ENCODE assay signal across 23 cellular contexts in the genomic region with DNA sequence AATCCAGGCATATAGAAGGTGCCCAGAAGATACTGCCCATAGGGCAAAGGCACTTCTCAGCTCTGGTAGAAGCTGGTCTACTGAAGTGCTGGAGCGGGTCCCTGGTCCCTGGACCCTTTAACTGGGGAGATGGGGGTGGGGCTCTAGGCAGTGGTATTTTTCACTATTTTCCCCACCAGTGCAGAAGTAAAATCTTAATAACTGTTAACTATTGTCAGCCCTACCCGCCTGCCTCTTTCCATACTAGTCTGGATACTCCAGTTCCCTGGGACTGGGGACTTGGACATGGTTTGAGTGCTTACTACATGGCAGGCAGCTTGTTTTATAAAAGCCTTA. TPM values are rescaled to one million over a fixed set of nuclear protein-coding genes. Genes with fewer than 3 reads are reported as not detected.
DNase-seq lines count a peak whose midpoint lies in the region; ATAC-seq and TF ChIP-seq lines count a peak whose summit lies in the region.
"Had no signal": no experiment of that assay in that cellular context is flagged by ENCODE, and none has a peak within 500 bp of the region (broad histone marks: within the 10 kb centered on the region; RNA-seq: fewer than 3 reads in every experiment).

No MANE protein-coding gene starts in this region.

- DNase-seq in SJSA1 (ENCODE audit: low read depth in 1 of 2, low spot score in 2 of 2) (no peak), progenitor cell of endocrine pancreas (ENCODE audit: low spot score, unreplicated experiment) (no peak), globus pallidus (ENCODE audit: low spot score) (no peak)
- no peak for DNase-seq in stimulated activated CD4-positive, alpha-beta T cell treated with anti-CD3 and anti-CD28 coated beads, Interleukin-15, amount 100 ng/mL, for 24 hours
- no peak for DNase-seq in activated CD4-positive, alpha-beta T cell treated with anti-CD3 and anti-CD28 coated beads for 36 hours
- DNase-seq: activated CD4-positive, alpha-beta memory T cell treated with anti-CD3 and anti-CD28 coated beads, Interleukin-2, amount 10 ng/mL, durations not matched to agents 7 days and 5 days; activated naive CD4-positive, alpha-beta T cell treated with anti-CD3 and anti-CD28 coated beads, Interleukin-2, amount 50 U/mL, for 16 hours; activated T-cell treated with anti-CD3 and anti-CD28 coated beads, Interleukin-2, amount 50 U/mL, for 4 hours; COR-L47; cortex of kidney; foreskin melanocyte; left ventricle myocardium inferior; NCI-H1417; RPMI8226; stimulated activated CD4-positive, alpha-beta T cell treated with anti-CD3 and anti-CD28 coated beads, Interleukin-4, amount 100 ng/mL, for 4 hours; uterus had no signal

- intact Hi-C loops in activated CD4-positive, alpha-beta T cell treated with anti-CD3 and anti-CD28 coated beads for 36 hours (cut with DNase I, micrococcal nuclease) = no loop called here

- H3K27me3 Mint-ChIP-seq in progenitor cell of endocrine pancreas = no peaks in the 10 kb centered on the region
- peaks cover 2% of the 10 kb centered on the region for H3K27me3 Mint-ChIP-seq in activated CD4-positive, alpha-beta T cell treated with anti-CD3 and anti-CD28 coated beads for 36 hours

- peaks cover 41 to 43% of the 10 kb centered on the region in 2 experiments for H3K36me3 ChIP-seq in HEK293 (ENCODE audit: control insufficient read depth in 2 of 2, insufficient read depth in 1 of 2, low read length in 2 of 2)
- H3K36me3 ChIP-seq in SJSA1 = peaks cover 6% of the 10 kb centered on the region; the same call in 1 of the 2 replicates
- peaks cover 12% of the 10 kb centered on the region for H3K36me3 ChIP-seq in iPS-15b (ENCODE audit: control insufficient read depth, insufficient read depth, low read length)
- H3K36me3 ChIP-seq: left ventricle myocardium inferior, uterus had no signal

- peak overlapping the region; percentile 24 for H3K4me3 Mint-ChIP-seq in progenitor cell of endocrine pancreas (ENCODE audit: low read depth)
- no peak overlapping the region for H3K4me3 Mint-ChIP-seq in activated CD4-positive, alpha-beta T cell treated with anti-CD3 and anti-CD28 coated beads for 36 hours
- H3K4me3 Mint-ChIP-seq: activated CD4-positive, alpha-beta memory T cell treated with anti-CD3 and anti-CD28 coated beads, Interleukin-2, amount 10 ng/mL, durations not matched to agents 7 days and 5 days; activated T-cell treated with anti-CD3 and anti-CD28 coated beads, Interleukin-2, amount 50 U/mL, for 4 hours had no signal

- H3K4me3 ChIP-seq in HEK293 (ENCODE audit: low read depth, low read length) = no peak overlapping the region
- no peak overlapping the region for H3K4me3 ChIP-seq in SJSA1
- H3K4me3 ChIP-seq in iPS-15b (ENCODE audit: low read depth, low read length) = no peak overlapping the region
- H3K4me3 ChIP-seq: left ventricle myocardium inferior, skin epidermis, uterus had no signal

- H3K36me3 Mint-ChIP-seq in progenitor cell of endocrine pancreas (ENCODE audit: insufficient read depth) = peaks cover 7% of the 10 kb centered on the region
- H3K36me3 Mint-ChIP-seq in activated CD4-positive, alpha-beta T cell treated with anti-CD3 and anti-CD28 coated beads for 36 hours (ENCODE audit: low read depth) = no peaks in the 10 kb centered on the region

- H3K27ac Mint-ChIP-seq in progenitor cell of endocrine pancreas = peak overlapping the region; percentile 96
- no peak overlapping the region for H3K27ac Mint-ChIP-seq in activated CD4-positive, alpha-beta T cell treated with anti-CD3 and anti-CD28 coated beads for 36 hours
- H3K27ac Mint-ChIP-seq: activated CD4-positive, alpha-beta memory T cell treated with anti-CD3 and anti-CD28 coated beads, Interleukin-2, amount 10 ng/mL, durations not matched to agents 7 days and 5 days had no signal

- H3K9ac ChIP-seq in iPS-15b (ENCODE audit: low read depth, low read length) = peak overlapping the region; percentile 51

- TF ChIP-seq CTCF in HEK293 (tag by site-specific recombination; IDR thresholded peaks at IDR 0.05) (no peak), progenitor cell of endocrine pancreas (IDR thresholded peaks at IDR 0.05; ENCODE audit: unreplicated experiment) (no peak)

- POLR2A ChIA-PET in HEK293 (lab: Yijun Ruan, JAX) = interaction anchor here (0.9 to 1.7 kb wide), 6 partner anchors 11 to 129 kb away, joined by 3 to 11 read pairs (median 4); a partner anchor contains a TSS
- POLR2A ChIA-PET in activated CD4-positive, alpha-beta T cell treated with anti-CD3 and anti-CD28 coated beads for 36 hours (lab: Charles Lee) = no interaction called here

- H3K9me3 ChIP-seq in HEK293 (ENCODE audit: control insufficient read depth, insufficient read depth, low read depth, low read length) = no peaks in the 10 kb centered on the region
- no peaks in the 10 kb centered on the region for H3K9me3 ChIP-seq in SJSA1 (replicated peaks)
- no peaks in the 10 kb centered on the region for H3K9me3 ChIP-seq in iPS-15b (ENCODE audit: control insufficient read depth, insufficient read depth, low read length)
- H3K9me3 ChIP-seq: left ventricle myocardium inferior, uterus had no signal

- CTCF ChIA-PET in HEK293 (lab: Yijun Ruan, JAX) = interaction anchor here (1.0 to 2.1 kb wide), 4 partner anchors 10 to 67 kb away, joined by 3 to 9 read pairs (median 5); a partner anchor contains a TSS
- CTCF ChIA-PET in activated CD4-positive, alpha-beta T cell treated with anti-CD3 and anti-CD28 coated beads for 36 hours (lab: Charles Lee) = interaction anchor here (1.1 to 1.3 kb wide), 2 partner anchors 11 to 15 kb away, joined by 3 to 6 read pairs; no protein-coding TSS in a partner anchor

- H3K4me1 ChIP-seq in HEK293 (ENCODE audit: control insufficient read depth, insufficient read depth, low read length) = peaks cover 33% of the 10 kb centered on the region
- peaks cover 37% of the 10 kb centered on the region for H3K4me1 ChIP-seq in SJSA1 (replicated peaks)
- peaks cover 44% of the 10 kb centered on the region for H3K4me1 ChIP-seq in iPS-15b (ENCODE audit: control insufficient read depth, insufficient read depth, low read length)
- H3K4me1 ChIP-seq: left ventricle myocardium inferior, uterus had no signal

- peak overlapping the region; percentile 35; the same call in 1 of the 2 replicates for H3K27ac ChIP-seq in HEK293 (ENCODE audit: extremely low read depth, low read depth, low read length)
- peak overlapping the region; percentile 93 for H3K27ac ChIP-seq in SJSA1
- H3K27ac ChIP-seq: epithelial cell of prostate, left ventricle myocardium inferior, skin epidermis, uterus, VCaP had no signal

- peaks cover 46% of the 10 kb centered on the region for H3K4me1 Mint-ChIP-seq in progenitor cell of endocrine pancreas (ENCODE audit: low read depth)
- no peaks in the 10 kb centered on the region for H3K4me1 Mint-ChIP-seq in activated CD4-positive, alpha-beta T cell treated with anti-CD3 and anti-CD28 coated beads for 36 hours
- H3K4me1 Mint-ChIP-seq: activated CD4-positive, alpha-beta memory T cell treated with anti-CD3 and anti-CD28 coated beads, Interleukin-2, amount 10 ng/mL, durations not matched to agents 7 days and 5 days had no signal

- H3K9me3 Mint-ChIP-seq in progenitor cell of endocrine pancreas (ENCODE audit: low read depth) = no peaks in the 10 kb centered on the region
- H3K9me3 Mint-ChIP-seq in activated CD4-positive, alpha-beta T cell treated with anti-CD3 and anti-CD28 coated beads for 36 hours (ENCODE audit: low read depth) = no peaks in the 10 kb centered on the region
- H3K9me3 Mint-ChIP-seq: activated CD4-positive, alpha-beta memory T cell treated with anti-CD3 and anti-CD28 coated beads, Interleukin-2, amount 10 ng/mL, durations not matched to agents 7 days and 5 days; activated T-cell treated with anti-CD3 and anti-CD28 coated beads, Interleukin-2, amount 50 U/mL, for 4 hours had no signal

- H3K27me3 ChIP-seq in SJSA1 (replicated peaks) (no peaks in the 10 kb centered on the region), iPS-15b (ENCODE audit: control insufficient read depth, insufficient read depth, low read length) (no peaks in the 10 kb centered on the region)
- H3K27me3 ChIP-seq: uterus had no signal

- no peak for ATAC-seq in activated CD4-positive, alpha-beta T cell treated with anti-CD3 and anti-CD28 coated beads for 36 hours
- ATAC-seq: activated T-cell treated with anti-CD3 and anti-CD28 coated beads, Interleukin-2, amount 50 U/mL, for 4 hours had no signal

TF ChIP-seq in HEK293, 187 proteins besides CTCF, POLR2A, EP300 and RAD21 (continues in another document):
- TF ChIP-seq ZNF202 (tag by site-specific recombination; IDR thresholded peaks at IDR 0.05; ENCODE audit: borderline replicate concordance) (no peak), ZNF473 (tag by site-specific recombination; IDR thresholded peaks at IDR 0.05) (no peak), ZNF660 (tag by site-specific recombination; IDR thresholded peaks at IDR 0.05) (no peak), ZBTB48 (tag by site-specific recombination; IDR thresholded peaks at IDR 0.05) (no peak), SALL2 (tag by site-specific recombination; IDR thresholded peaks at IDR 0.05; ENCODE audit: borderline replicate concordance) (no peak), ZNF394 (tag by site-specific recombination; IDR thresholded peaks at IDR 0.05; ENCODE audit: borderline replicate concordance) (no peak)
- TF ChIP-seq, protein P1, sequence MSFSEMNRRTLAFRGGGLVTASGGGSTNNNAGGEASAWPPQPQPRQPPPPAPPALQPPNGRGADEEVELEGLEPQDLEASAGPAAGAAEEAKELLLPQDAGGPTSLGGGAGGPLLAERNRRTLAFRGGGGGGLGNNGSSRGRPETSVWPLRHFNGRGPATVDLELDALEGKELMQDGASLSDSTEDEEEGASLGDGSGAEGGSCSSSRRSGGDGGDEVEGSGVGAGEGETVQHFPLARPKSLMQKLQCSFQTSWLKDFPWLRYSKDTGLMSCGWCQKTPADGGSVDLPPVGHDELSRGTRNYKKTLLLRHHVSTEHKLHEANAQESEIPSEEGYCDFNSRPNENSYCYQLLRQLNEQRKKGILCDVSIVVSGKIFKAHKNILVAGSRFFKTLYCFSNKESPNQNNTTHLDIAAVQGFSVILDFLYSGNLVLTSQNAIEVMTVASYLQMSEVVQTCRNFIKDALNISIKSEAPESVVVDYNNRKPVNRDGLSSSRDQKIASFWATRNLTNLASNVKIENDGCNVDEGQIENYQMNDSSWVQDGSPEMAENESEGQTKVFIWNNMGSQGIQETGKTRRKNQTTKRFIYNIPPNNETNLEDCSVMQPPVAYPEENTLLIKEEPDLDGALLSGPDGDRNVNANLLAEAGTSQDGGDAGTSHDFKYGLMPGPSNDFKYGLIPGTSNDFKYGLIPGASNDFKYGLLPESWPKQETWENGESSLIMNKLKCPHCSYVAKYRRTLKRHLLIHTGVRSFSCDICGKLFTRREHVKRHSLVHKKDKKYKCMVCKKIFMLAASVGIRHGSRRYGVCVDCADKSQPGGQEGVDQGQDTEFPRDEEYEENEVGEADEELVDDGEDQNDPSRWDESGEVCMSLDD (tag by site-specific recombination; IDR thresholded peaks at IDR 0.05) = no peak

RNA-seq across cellular contexts. Expression of a gene that starts 24.6 kb away (rescaled TPM):
- 5.0 and 8.7 TPM in 2 replicates for total RNA-seq in SJSA1 (2014; rRNA removed; shearing (Covaris generic))
- 298 and 326 TPM in 2 replicates for total RNA-seq in progenitor cell of endocrine pancreas
- total RNA-seq in activated CD4-positive, alpha-beta T cell treated with anti-CD3 and anti-CD28 coated beads for 36 hours = under 1 TPM; 0.43 to 0.97 TPM
- total RNA-seq: activated CD4-positive, alpha-beta memory T cell treated with anti-CD3 and anti-CD28 coated beads, Interleukin-2, amount 10 ng/mL, durations not matched to agents 7 days and 5 days; left ventricle myocardium inferior had no signal

RNA-seq across cellular contexts. Expression of a gene that starts 53.3 kb away (rescaled TPM):
- total RNA-seq in SJSA1 (2014; rRNA removed; shearing (Covaris generic)) = not detected in 2 replicates
- total RNA-seq in progenitor cell of endocrine pancreas = not detected in 2 replicates
- not detected for total RNA-seq in activated CD4-positive, alpha-beta T cell treated with anti-CD3 and anti-CD28 coated beads for 36 hours
- total RNA-seq: activated CD4-positive, alpha-beta memory T cell treated with anti-CD3 and anti-CD28 coated beads, Interleukin-2, amount 10 ng/mL, durations not matched to agents 7 days and 5 days; activated T-cell treated with anti-CD3 and anti-CD28 coated beads, Interleukin-2, amount 50 U/mL, for 4 hours; left ventricle myocardium inferior; LHCN-M2; T-helper 1 cell treated with Interleukin-12 subunit alpha and Interleukin-12 subunit beta and Interleukin-4 antibody, amounts not matched to agents 30 ng/mL and 1 ng/mL, for 36 hours; uterus had no signal

Comparison
In these comparisons a context has a peak if more than half of its experiments do, and no peak if none do; other contexts are left out.
1. RNA of a gene that starts 24.6 kb away (total RNA-seq): 298 to 326 TPM in progenitor cell of endocrine pancreas; 5.0 to 8.7 TPM in SJSA1 and 0.43 to 0.97 TPM in activated CD4-positive, alpha-beta T cell treated with anti-CD3 and anti-CD28 coated beads for 36 hours; every median in the first group is over 10 times any median in the second.